Comparison of ENCODE assay signal across 8 cellular contexts in genomic region chr6:138692978-138693909, GRCh38.
DNase-seq lines count a peak whose midpoint lies in the region; ATAC-seq and TF ChIP-seq lines count a peak whose summit lies in the region.

No MANE protein-coding gene starts in this region.

- H3K4me1 Mint-ChIP-seq in chondrocyte (ENCODE audit: low read depth), result peaks cover 17% of the 10 kb centered on the region

- H3K4me3 ChIP-seq in NB4 (ENCODE audit: low read depth, low read length) (peak overlapping the region; percentile 50), kidney epithelial cell (ENCODE audit: low read depth, low read length) (peak overlapping the region; percentile 66)

- H3K4me3 Mint-ChIP-seq in chondrocyte (ENCODE audit: unreplicated experiment), result peak overlapping the region; percentile 84

- peak overlapping the region; percentile 75 for H3K27ac Mint-ChIP-seq in chondrocyte (ENCODE audit: unreplicated experiment)

- no peaks in the 10 kb centered on the region for H3K27me3 Mint-ChIP-seq in chondrocyte (ENCODE audit: low read depth)

- TF ChIP-seq CTCF in NB4 (IDR thresholded peaks at IDR 0.05; ENCODE audit: low read depth, low read length) (no peak), chondrocyte (IDR thresholded peaks at IDR 0.05) (peak; percentile 41), kidney epithelial cell (IDR thresholded peaks at IDR 0.05; ENCODE audit: insufficient read depth, low read length, poor library complexity, severe bottlenecking) (no peak)

- peak; percentile 52 for ATAC-seq in HG02623 (IDR thresholded peaks at IDR 0.05; ENCODE audit: unreplicated experiment)

- peaks cover 2% of the 10 kb centered on the region for H3K36me3 Mint-ChIP-seq in chondrocyte (ENCODE audit: low read depth)

- H3K36me3 ChIP-seq in kidney epithelial cell (ENCODE audit: control insufficient read depth, insufficient read depth, low read length), result no peaks in the 10 kb centered on the region

- H3K9me3 Mint-ChIP-seq in chondrocyte (ENCODE audit: low read depth), result peaks cover 5% of the 10 kb centered on the region

- no peaks in the 10 kb centered on the region for H3K27me3 ChIP-seq in kidney epithelial cell (ENCODE audit: control insufficient read depth, insufficient read depth, low read length)

- DNase-seq in activated gamma-delta T cell (lab: John Stamatoyannopoulos, UW), result peak; percentile 19
- DNase-seq in activated gamma-delta T cell treated with Interleukin-2 at 50 U/mL for 16 hours, result no peak
- DNase-seq in NB4 (ENCODE audit: low read depth), result peak; percentile 85
- peak; percentile 8 for DNase-seq in T-helper 9 cell
- no peak for DNase-seq in chondrocyte (ENCODE audit: low spot score)
- DNase-seq in kidney epithelial cell (ENCODE audit: low read depth), result peak; percentile 28
- peak in 2 of 3 donors; percentile 4 to 20 for DNase-seq in stimulated activated CD4-positive, alpha-beta T cell treated with anti-CD3 and anti-CD28 coated beads, Interleukin-12 subunit alpha, Interleukin-12 subunit beta, amount 100 ng/mL, for 48 hours (ENCODE audit: low read depth in 2 of 3, low spot score in 1 of 3)

- TF ChIP-seq POLR2A in NB4 (IDR thresholded peaks at IDR 0.05; ENCODE audit: extremely low read depth, insufficient read length), result no peak

Comparison
In these comparisons a context has a peak if more than half of its experiments do, and no peak if none do; other contexts are left out.
1. DNase-seq: peak in activated gamma-delta T cell (single experiment), NB4 (single experiment), T-helper 9 cell (single experiment), kidney epithelial cell (single experiment) and stimulated activated CD4-positive, alpha-beta T cell treated with anti-CD3 and anti-CD28 coated beads, Interleukin-12 subunit alpha, Interleukin-12 subunit beta, amount 100 ng/mL, for 48 hours (2 of 3); none in activated gamma-delta T cell treated with Interleukin-2 at 50 U/mL for 16 hours (single experiment) and chondrocyte (single experiment).